2 cellular contexts compared by ENCODE assay signal in genomic region chr13:75771818-75772217, GRCh38.
TF ChIP-seq lines count a peak whose summit lies in the region.

No MANE protein-coding gene starts in this region.

TF ChIP-seq in HEK293, 187 proteins besides CTCF, POLR2A, EP300 and RAD21 (continued from another document):
- TF ChIP-seq ZNF449 (tag by site-specific recombination; IDR thresholded peaks at IDR 0.05), result no peak
- peak; percentile 92 for TF ChIP-seq ZNF660 (tag by site-specific recombination; IDR thresholded peaks at IDR 0.05)
TF ChIP-seq in HEK293: peak in this region for 1.

TF ChIP-seq in HepG2, 621 proteins besides CTCF, POLR2A, EP300 and RAD21 (continued from another document):
- no peak for TF ChIP-seq ZFYVE20 (CRISPR knock-in tag; IDR thresholded peaks at IDR 0.05; ENCODE audit: borderline replicate concordance, low read depth)
